ENCODE assay signal across 8 cellular contexts in genomic region chr9:132800038-132800648, GRCh38.
DNase-seq lines count a peak whose midpoint lies in the region; ATAC-seq and TF ChIP-seq lines count a peak whose summit lies in the region.

No MANE protein-coding gene starts in this region.

- H3K4me3 ChIP-seq in DND-41 (ENCODE audit: low read depth in 1 of 2, low read length in 2 of 2) (no peak overlapping the region), SJSA1 (no peak overlapping the region), osteoblast (ENCODE audit: insufficient read depth, low read length) (no peak overlapping the region), suprapubic skin (peak overlapping the region; percentile 18)

- ATAC-seq in DND-41 (ENCODE audit: insufficient read depth, low read depth) (peak; percentile 80), HG03095 (IDR thresholded peaks at IDR 0.05; ENCODE audit: unreplicated experiment) (no peak)

- no peak overlapping the region for H3K9ac ChIP-seq in DND-41 (ENCODE audit: low read depth, low read length)

- no peaks in the 10 kb centered on the region for H3K36me3 ChIP-seq in DND-41 (ENCODE audit: insufficient read depth, low read length)
- no peaks in the 10 kb centered on the region for H3K36me3 ChIP-seq in SJSA1
- H3K36me3 ChIP-seq in osteoblast (ENCODE audit: insufficient read depth, low read length): no peaks in the 10 kb centered on the region
- no peaks in the 10 kb centered on the region for H3K36me3 ChIP-seq in suprapubic skin

- peak; percentile 65 for DNase-seq in DND-41
- peak; percentile 61 for DNase-seq in M059J (ENCODE audit: low read depth)
- peak; percentile 27 to 39 for DNase-seq in SJSA1 (ENCODE audit: low read depth in 1 of 2, low spot score in 2 of 2)
- DNase-seq in activated naive CD4-positive, alpha-beta T cell (lab: John Stamatoyannopoulos, UW): peak in 3 of 4 experiments; percentile 28 to 50 (median 32)
- DNase-seq in glomerular endothelial cell (ENCODE audit: extremely low read depth, low read depth, low spot score): peak; percentile 20
- peak; percentile 94 for DNase-seq in osteoblast (ENCODE audit: insufficient read length, low spot score, missing footprints)
- DNase-seq in suprapubic skin (ENCODE audit: low spot score in 2 of 2): peak in 1 of 2 donors; percentile 83

- no peaks in the 10 kb centered on the region for H3K4me1 ChIP-seq in DND-41 (ENCODE audit: insufficient read depth, low read length)
- no peaks in the 10 kb centered on the region for H3K4me1 ChIP-seq in SJSA1 (replicated peaks)
- no peaks in the 10 kb centered on the region for H3K4me1 ChIP-seq in osteoblast (ENCODE audit: insufficient read depth, low read length)
- peaks cover 30% of the 10 kb centered on the region for H3K4me1 ChIP-seq in suprapubic skin

- H3K9me3 ChIP-seq in DND-41 (ENCODE audit: insufficient read depth, low read length, severe bottlenecking) (no peaks in the 10 kb centered on the region), SJSA1 (replicated peaks) (no peaks in the 10 kb centered on the region), osteoblast (ENCODE audit: low read depth, low read length) (no peaks in the 10 kb centered on the region), suprapubic skin (no peaks in the 10 kb centered on the region)

- TF ChIP-seq POLR2A in suprapubic skin (IDR thresholded peaks at IDR 0.05): no peak

- TF ChIP-seq CTCF in DND-41 (IDR thresholded peaks at IDR 0.05; ENCODE audit: borderline replicate concordance, extremely low read depth, low read length, poor library complexity, severe bottlenecking) (peak; percentile 88), osteoblast (IDR thresholded peaks at IDR 0.05; ENCODE audit: extremely low read depth, low read depth, low read length) (peak; percentile 79), suprapubic skin (IDR thresholded peaks at IDR 0.05) (peak; percentile 89 to 94)

- H3K79me2 ChIP-seq in DND-41 (ENCODE audit: insufficient read depth, low read length) (no peaks in the 10 kb centered on the region), osteoblast (ENCODE audit: insufficient read depth, low read length) (no peaks in the 10 kb centered on the region)

- 17% methylated on average over 17 of the region's 22 CpGs for WGBS in suprapubic skin

- H3K4me2 ChIP-seq in DND-41 (ENCODE audit: insufficient read depth, low read length): no peak overlapping the region
- no peak overlapping the region for H3K4me2 ChIP-seq in osteoblast (ENCODE audit: insufficient read depth, low read length)

- H3K27me3 ChIP-seq in DND-41 (ENCODE audit: insufficient read depth, low read length, poor library complexity): peaks cover 2% of the 10 kb centered on the region
- H3K27me3 ChIP-seq in SJSA1 (replicated peaks): no peaks in the 10 kb centered on the region
- H3K27me3 ChIP-seq in osteoblast (ENCODE audit: insufficient read depth, low read length): peaks cover 13% of the 10 kb centered on the region
- H3K27me3 ChIP-seq in suprapubic skin: peaks cover 4% of the 10 kb centered on the region

- H3K27ac ChIP-seq in DND-41 (ENCODE audit: low read length) (no peak overlapping the region), SJSA1 (no peak overlapping the region), osteoblast (ENCODE audit: low read depth, low read length) (no peak overlapping the region), suprapubic skin (peak overlapping the region; percentile 36)

- H4K20me1 ChIP-seq in DND-41 (ENCODE audit: insufficient read depth, low read length) (no peaks in the 10 kb centered on the region), osteoblast (ENCODE audit: insufficient read depth, low read length) (no peaks in the 10 kb centered on the region)

- TF ChIP-seq EP300 in suprapubic skin (IDR thresholded peaks at IDR 0.05): no peak

- H2AFZ ChIP-seq in DND-41 (ENCODE audit: low read depth, low read length): no peak overlapping the region
- no peak overlapping the region for H2AFZ ChIP-seq in osteoblast (ENCODE audit: low read length)
